ENCODE assay signal across 16 cellular contexts in the genomic region with DNA sequence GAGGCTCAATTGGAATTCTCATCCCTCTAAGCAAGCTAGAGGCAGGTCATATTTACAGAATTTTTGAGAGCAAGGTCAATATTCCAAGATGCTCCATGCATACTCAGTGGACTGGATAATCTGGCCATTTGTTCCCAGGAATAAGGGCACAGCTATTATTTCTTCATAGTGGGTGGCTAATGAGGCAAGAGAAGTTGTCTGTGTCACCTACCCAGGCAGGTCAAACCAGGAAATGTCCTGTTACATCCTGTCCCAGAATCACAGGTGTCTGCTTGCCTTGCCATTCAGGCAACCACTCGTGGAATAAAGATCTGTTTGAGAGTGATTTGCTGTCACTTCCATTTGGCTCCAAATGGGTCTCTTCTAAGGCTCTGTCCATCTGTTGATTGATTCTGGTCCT.
A peak's percentile ranks its signal among the peaks of the same experiment; 100 is the strongest.
DNase-seq lines count a peak whose midpoint lies in the region; ATAC-seq, FAIRE-seq and TF ChIP-seq lines count a peak whose summit lies in the region.
"Had no signal": no experiment of that assay in that cellular context is flagged by ENCODE, and none has a peak within 500 bp of the region (broad histone marks: within the 10 kb centered on the region; RNA-seq: fewer than 3 reads in every experiment).

No MANE protein-coding gene starts in this region.

- no peak for TF ChIP-seq CTCF in GM23338 (conservative IDR thresholded peaks at IDR 0.05; ENCODE audit: low read depth in 2 of 2)
- TF ChIP-seq CTCF in epithelial cell of esophagus (IDR thresholded peaks at IDR 0.05; ENCODE audit: insufficient read depth, low read depth, low read length, missing control alignments): no peak

- no peak for FAIRE-seq in GM12892 (lab: Jason Lieb, UNC)

- no peak for TF ChIP-seq POLR2A in GM12892 (IDR thresholded peaks at IDR 0.05; ENCODE audit: low read depth, low read length)

- H3K4me1 ChIP-seq in GM23338 (ENCODE audit: insufficient read depth): peaks cover 13% of the 10 kb centered on the region

- H3K9me2 ChIP-seq in GM23338 (ENCODE audit: insufficient read depth): no peaks in the 10 kb centered on the region

- H3K9me3 Mint-ChIP-seq in GM23338: no peaks in the 10 kb centered on the region

- H3F3A ChIP-seq in GM23338 (replicated peaks; ENCODE audit: low read depth): no peaks in the 10 kb centered on the region

- H3K4me3 ChIP-seq in GM23338 (no peak overlapping the region), epithelial cell of esophagus (ENCODE audit: low read length) (no peak overlapping the region)
- H3K4me3 ChIP-seq: HAP-1 had no signal

- H4K20me1 ChIP-seq in GM23338 (replicated peaks; ENCODE audit: insufficient read depth): no peaks in the 10 kb centered on the region

- H3K79me2 ChIP-seq in GM23338 (replicated peaks; ENCODE audit: insufficient read depth): no peaks in the 10 kb centered on the region

- H3K36me3 ChIP-seq in GM23338 (ENCODE audit: insufficient read depth): no peaks in the 10 kb centered on the region
- H3K36me3 ChIP-seq: HAP-1 had no signal

- H3K4me1 Mint-ChIP-seq in GM23338: peaks cover 18% of the 10 kb centered on the region

- no peak overlapping the region for H3K27ac Mint-ChIP-seq in GM23338
- H3K27ac Mint-ChIP-seq: CD4-positive, CD25-positive, alpha-beta regulatory T cell had no signal

- DNase-seq in GM23338 (ENCODE audit: low spot score) (no peak), NCI-H69 (lab: John Stamatoyannopoulos, UW) (peak; percentile 77), epithelial cell of esophagus (ENCODE audit: low read depth) (peak; percentile 22), kidney tubule cell (ENCODE audit: low spot score) (peak; percentile 44), GM12892 (ENCODE audit: insufficient read length) (no peak), 8988T (no peak), SHP77 (lab: John Stamatoyannopoulos, UW) (no peak)
- DNase-seq: CD4-positive, CD25-positive, alpha-beta regulatory T cell; DND-41; GDM1; GOT3; IMR-90; Kasumi-1; KBM-7 had no signal

- H3K36me3 Mint-ChIP-seq in GM23338 (ENCODE audit: low read depth): no peaks in the 10 kb centered on the region
- H3K36me3 Mint-ChIP-seq: CD4-positive, CD25-positive, alpha-beta regulatory T cell had no signal

- no peak overlapping the region for H3K4me2 ChIP-seq in GM23338

- H3K27me3 ChIP-seq in GM23338 (ENCODE audit: insufficient read depth): no peaks in the 10 kb centered on the region

- H3K4me3 Mint-ChIP-seq in GM23338: no peak overlapping the region
- H3K4me3 Mint-ChIP-seq: CD4-positive, CD25-positive, alpha-beta regulatory T cell had no signal

- no peak overlapping the region for H3K27ac ChIP-seq in GM23338 (ENCODE audit: low read depth)

- no peaks in the 10 kb centered on the region for H3K27me3 Mint-ChIP-seq in GM23338 (ENCODE audit: insufficient read depth, low read depth, poor library complexity)
- H3K27me3 Mint-ChIP-seq: CD4-positive, CD25-positive, alpha-beta regulatory T cell had no signal

- no peak for ATAC-seq in GM23338
- no peak for ATAC-seq in HG02678 (IDR thresholded peaks at IDR 0.05; ENCODE audit: unreplicated experiment)

- H2AFZ ChIP-seq in GM23338: peak overlapping the region; percentile 80

TF ChIP-seq in GM23338, 12 proteins besides CTCF, POLR2A, EP300 and RAD21 (continues in another document):
- TF ChIP-seq, protein P1, sequence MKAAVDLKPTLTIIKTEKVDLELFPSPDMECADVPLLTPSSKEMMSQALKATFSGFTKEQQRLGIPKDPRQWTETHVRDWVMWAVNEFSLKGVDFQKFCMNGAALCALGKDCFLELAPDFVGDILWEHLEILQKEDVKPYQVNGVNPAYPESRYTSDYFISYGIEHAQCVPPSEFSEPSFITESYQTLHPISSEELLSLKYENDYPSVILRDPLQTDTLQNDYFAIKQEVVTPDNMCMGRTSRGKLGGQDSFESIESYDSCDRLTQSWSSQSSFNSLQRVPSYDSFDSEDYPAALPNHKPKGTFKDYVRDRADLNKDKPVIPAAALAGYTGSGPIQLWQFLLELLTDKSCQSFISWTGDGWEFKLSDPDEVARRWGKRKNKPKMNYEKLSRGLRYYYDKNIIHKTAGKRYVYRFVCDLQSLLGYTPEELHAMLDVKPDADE (IDR thresholded peaks at IDR 0.05): no peak
- TF ChIP-seq STAT1 (IDR thresholded peaks at IDR 0.05; ENCODE audit: unreplicated experiment) (no peak), ZNF331 (CRISPR knock-in tag; IDR thresholded peaks at IDR 0.05; ENCODE audit: low read depth) (no peak), ZNF114 (CRISPR knock-in tag; IDR thresholded peaks at IDR 0.05) (no peak), NANOG (IDR thresholded peaks at IDR 0.05; ENCODE audit: borderline replicate concordance) (no peak), EZH2phosphoT487 (IDR thresholded peaks at IDR 0.05; ENCODE audit: unreplicated experiment) (no peak), CREB1 (CRISPR knock-in tag; IDR thresholded peaks at IDR 0.05; ENCODE audit: low read depth) (no peak), POLR2AphosphoS5 (IDR thresholded peaks at IDR 0.05; ENCODE audit: low read depth) (no peak)
- TF ChIP-seq, protein P2, sequence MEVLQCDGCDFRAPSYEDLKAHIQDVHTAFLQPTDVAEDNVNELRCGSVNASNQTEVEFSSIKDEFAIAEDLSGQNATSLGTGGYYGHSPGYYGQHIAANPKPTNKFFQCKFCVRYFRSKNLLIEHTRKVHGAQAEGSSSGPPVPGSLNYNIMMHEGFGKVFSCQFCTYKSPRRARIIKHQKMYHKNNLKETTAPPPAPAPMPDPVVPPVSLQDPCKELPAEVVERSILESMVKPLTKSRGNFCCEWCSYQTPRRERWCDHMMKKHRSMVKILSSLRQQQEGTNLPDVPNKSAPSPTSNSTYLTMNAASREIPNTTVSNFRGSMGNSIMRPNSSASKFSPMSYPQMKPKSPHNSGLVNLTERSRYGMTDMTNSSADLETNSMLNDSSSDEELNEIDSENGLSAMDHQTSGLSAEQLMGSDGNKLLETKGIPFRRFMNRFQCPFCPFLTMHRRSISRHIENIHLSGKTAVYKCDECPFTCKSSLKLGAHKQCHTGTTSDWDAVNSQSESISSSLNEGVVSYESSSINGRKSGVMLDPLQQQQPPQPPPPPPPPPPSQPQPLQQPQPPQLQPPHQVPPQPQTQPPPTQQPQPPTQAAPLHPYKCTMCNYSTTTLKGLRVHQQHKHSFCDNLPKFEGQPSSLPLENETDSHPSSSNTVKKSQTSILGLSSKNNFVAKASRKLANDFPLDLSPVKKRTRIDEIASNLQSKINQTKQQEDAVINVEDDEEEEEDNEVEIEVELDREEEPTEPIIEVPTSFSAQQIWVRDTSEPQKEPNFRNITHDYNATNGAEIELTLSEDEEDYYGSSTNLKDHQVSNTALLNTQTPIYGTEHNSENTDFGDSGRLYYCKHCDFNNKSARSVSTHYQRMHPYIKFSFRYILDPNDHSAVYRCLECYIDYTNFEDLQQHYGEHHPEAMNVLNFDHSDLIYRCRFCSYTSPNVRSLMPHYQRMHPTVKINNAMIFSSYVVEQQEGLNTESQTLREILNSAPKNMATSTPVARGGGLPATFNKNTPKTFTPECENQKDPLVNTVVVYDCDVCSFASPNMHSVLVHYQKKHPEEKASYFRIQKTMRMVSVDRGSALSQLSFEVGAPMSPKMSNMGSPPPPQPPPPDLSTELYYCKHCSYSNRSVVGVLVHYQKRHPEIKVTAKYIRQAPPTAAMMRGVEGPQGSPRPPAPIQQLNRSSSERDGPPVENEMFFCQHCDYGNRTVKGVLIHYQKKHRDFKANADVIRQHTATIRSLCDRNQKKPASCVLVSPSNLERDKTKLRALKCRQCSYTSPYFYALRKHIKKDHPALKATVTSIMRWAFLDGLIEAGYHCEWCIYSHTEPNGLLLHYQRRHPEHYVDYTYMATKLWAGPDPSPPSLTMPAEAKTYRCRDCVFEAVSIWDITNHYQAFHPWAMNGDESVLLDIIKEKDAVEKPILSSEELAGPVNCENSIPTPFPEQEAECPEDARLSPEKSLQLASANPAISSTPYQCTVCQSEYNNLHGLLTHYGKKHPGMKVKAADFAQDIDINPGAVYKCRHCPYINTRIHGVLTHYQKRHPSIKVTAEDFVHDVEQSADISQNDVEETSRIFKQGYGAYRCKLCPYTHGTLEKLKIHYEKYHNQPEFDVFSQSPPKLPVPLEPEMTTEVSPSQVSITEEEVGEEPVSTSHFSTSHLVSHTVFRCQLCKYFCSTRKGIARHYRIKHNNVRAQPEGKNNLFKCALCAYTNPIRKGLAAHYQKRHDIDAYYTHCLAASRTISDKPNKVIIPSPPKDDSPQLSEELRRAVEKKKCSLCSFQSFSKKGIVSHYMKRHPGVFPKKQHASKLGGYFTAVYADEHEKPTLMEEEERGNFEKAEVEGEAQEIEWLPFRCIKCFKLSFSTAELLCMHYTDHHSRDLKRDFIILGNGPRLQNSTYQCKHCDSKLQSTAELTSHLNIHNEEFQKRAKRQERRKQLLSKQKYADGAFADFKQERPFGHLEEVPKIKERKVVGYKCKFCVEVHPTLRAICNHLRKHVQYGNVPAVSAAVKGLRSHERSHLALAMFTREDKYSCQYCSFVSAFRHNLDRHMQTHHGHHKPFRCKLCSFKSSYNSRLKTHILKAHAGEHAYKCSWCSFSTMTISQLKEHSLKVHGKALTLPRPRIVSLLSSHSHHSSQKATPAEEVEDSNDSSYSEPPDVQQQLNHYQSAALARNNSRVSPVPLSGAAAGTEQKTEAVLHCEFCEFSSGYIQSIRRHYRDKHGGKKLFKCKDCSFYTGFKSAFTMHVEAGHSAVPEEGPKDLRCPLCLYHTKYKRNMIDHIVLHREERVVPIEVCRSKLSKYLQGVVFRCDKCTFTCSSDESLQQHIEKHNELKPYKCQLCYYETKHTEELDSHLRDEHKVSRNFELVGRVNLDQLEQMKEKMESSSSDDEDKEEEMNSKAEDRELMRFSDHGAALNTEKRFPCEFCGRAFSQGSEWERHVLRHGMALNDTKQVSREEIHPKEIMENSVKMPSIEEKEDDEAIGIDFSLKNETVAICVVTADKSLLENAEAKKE (CRISPR knock-in tag; IDR thresholded peaks at IDR 0.05): no peak

Comparison
In these comparisons a context has a peak if more than half of its experiments do, and no peak if none do; other contexts are left out.
1. DNase-seq: peak in NCI-H69 (single experiment), epithelial cell of esophagus (single experiment) and kidney tubule cell (single experiment); none in GM23338 (single experiment), GM12892 (single experiment), 8988T (single experiment) and SHP77 (0 of 2).